Comparison of ENCODE assay signal across 34 cellular contexts in genomic region chr7:11810043-11810625, GRCh38. TPM values are rescaled to one million over a fixed set of nuclear protein-coding genes. Genes with fewer than 3 reads are reported as not detected.
"Had no signal": no experiment of that assay in that cellular context is flagged by ENCODE, and none has a peak within 500 bp of the region (broad histone marks: within the 10 kb centered on the region; RNA-seq: fewer than 3 reads in every experiment).

No MANE protein-coding gene starts in this region.

- H3K9ac ChIP-seq: KMS-11, SK-N-SH had no signal

- H3K36me3 Mint-ChIP-seq: activated CD8-positive, alpha-beta memory T cell treated with anti-CD3 and anti-CD28 coated beads, Interleukin-2, amount 10 ng/mL, durations not matched to agents 7 days and 5 days; activated naive CD8-positive, alpha-beta T cell treated with anti-CD3 and anti-CD28 coated beads, Interleukin-2, amount 10 ng/mL, durations not matched to agents 7 days and 5 days had no signal

- H3K4me2 ChIP-seq: KMS-11, SK-N-SH had no signal

- FAIRE-seq: TTC549 had no signal

- H3K9me3 Mint-ChIP-seq: activated B cell treated with CpG ODN at 0.5 μM for 24 hours; activated CD4-positive, alpha-beta memory T cell treated with anti-CD3 and anti-CD28 coated beads, Interleukin-2, amount 10 ng/mL, durations not matched to agents 7 days and 5 days; activated naive CD8-positive, alpha-beta T cell treated with anti-CD3 and anti-CD28 coated beads, Interleukin-2, amount 10 ng/mL, durations not matched to agents 7 days and 5 days; activated T-helper 17 cell treated with anti-CD3 and anti-CD28 coated beads, Interleukin-2, amount 50 U/mL, for 72 hours; T-helper 1 cell treated with Interleukin-12 subunit alpha and Interleukin-12 subunit beta and Interleukin-4 antibody, amounts not matched to agents 30 μg/mL and 1 μg/mL, for 36 hours; T-helper 2 cell treated with Interferon-gamma antibody and Interleukin-4, amounts not matched to agents 5 μg/mL and 100 μg/mL, for 36 hours had no signal

- H3K4me3 Mint-ChIP-seq: activated B cell treated with CpG ODN at 0.5 μM for 24 hours; activated CD4-positive, alpha-beta memory T cell treated with anti-CD3 and anti-CD28 coated beads, Interleukin-2, amount 10 ng/mL, durations not matched to agents 7 days and 5 days; activated CD8-positive, alpha-beta memory T cell treated with anti-CD3 and anti-CD28 coated beads, Interleukin-2, amount 10 ng/mL, durations not matched to agents 7 days and 5 days; activated naive CD8-positive, alpha-beta T cell treated with anti-CD3 and anti-CD28 coated beads, Interleukin-2, amount 10 ng/mL, durations not matched to agents 7 days and 5 days; activated T-helper 17 cell treated with anti-CD3 and anti-CD28 coated beads, Interleukin-2, amount 50 U/mL, for 72 hours; T-helper 1 cell treated with Interleukin-12 subunit alpha and Interleukin-12 subunit beta and Interleukin-4 antibody, amounts not matched to agents 30 μg/mL and 1 μg/mL, for 36 hours; T-helper 2 cell treated with Interferon-gamma antibody and Interleukin-4, amounts not matched to agents 5 μg/mL and 100 μg/mL, for 36 hours had no signal

- H3K9me3 ChIP-seq: ascending aorta, Peyer's patch, SJSA1, SK-N-SH had no signal

- H3K27me3 ChIP-seq: ascending aorta, Peyer's patch had no signal

- ATAC-seq: activated CD8-positive, alpha-beta memory T cell treated with anti-CD3 and anti-CD28 coated beads, Interleukin-2, amount 10 ng/mL, durations not matched to agents 7 days and 5 days; activated T-helper 17 cell treated with anti-CD3 and anti-CD28 coated beads, Interleukin-2, amount 50 U/mL, for 72 hours had no signal

- H3K27me3 Mint-ChIP-seq: activated B cell treated with CpG ODN at 0.5 μM for 24 hours; activated CD4-positive, alpha-beta memory T cell treated with anti-CD3 and anti-CD28 coated beads, Interleukin-2, amount 10 ng/mL, durations not matched to agents 7 days and 5 days; activated CD8-positive, alpha-beta memory T cell treated with anti-CD3 and anti-CD28 coated beads, Interleukin-2, amount 10 ng/mL, durations not matched to agents 7 days and 5 days; activated naive CD8-positive, alpha-beta T cell treated with anti-CD3 and anti-CD28 coated beads, Interleukin-2, amount 10 ng/mL, durations not matched to agents 7 days and 5 days; activated T-helper 17 cell treated with anti-CD3 and anti-CD28 coated beads, Interleukin-2, amount 50 U/mL, for 72 hours had no signal

- H3K4me1 Mint-ChIP-seq: activated B cell treated with CpG ODN at 0.5 μM for 24 hours; activated CD4-positive, alpha-beta memory T cell treated with anti-CD3 and anti-CD28 coated beads, Interleukin-2, amount 10 ng/mL, durations not matched to agents 7 days and 5 days; activated CD8-positive, alpha-beta memory T cell treated with anti-CD3 and anti-CD28 coated beads, Interleukin-2, amount 10 ng/mL, durations not matched to agents 7 days and 5 days; activated naive CD8-positive, alpha-beta T cell treated with anti-CD3 and anti-CD28 coated beads, Interleukin-2, amount 10 ng/mL, durations not matched to agents 7 days and 5 days; activated T-helper 17 cell treated with anti-CD3 and anti-CD28 coated beads, Interleukin-2, amount 50 U/mL, for 72 hours had no signal

- H3K4me1 ChIP-seq: ascending aorta, Peyer's patch, SJSA1 had no signal

- H3K4me3 ChIP-seq: ascending aorta, Peyer's patch, SJSA1 had no signal

- DNase-seq: activated B cell treated with CpG ODN at 0.5 μM for 24 hours; activated CD4-positive, alpha-beta memory T cell treated with anti-CD3 and anti-CD28 coated beads, Interleukin-2, amount 10 ng/mL, durations not matched to agents 7 days and 5 days; activated CD4-positive, alpha-beta T cell treated with anti-CD3 and anti-CD28 coated beads for 4 hours; activated CD4-positive, alpha-beta T cell treated with anti-CD3 and anti-CD28 coated beads, Interleukin-2, amount 50 U/mL, for 1 hour; activated CD4-positive, CD25-positive, alpha-beta regulatory T cell treated with anti-CD3 and anti-CD28 coated beads, Interleukin-2, amount 50 U/mL, for 72 hours; activated CD8-positive, alpha-beta memory T cell treated with anti-CD3 and anti-CD28 coated beads for 24 hours; activated CD8-positive, alpha-beta memory T cell treated with anti-CD3 and anti-CD28 coated beads, Interleukin-2, amount 10 ng/mL, durations not matched to agents 7 days and 5 days; activated CD8-positive, alpha-beta memory T cell treated with anti-CD3 and anti-CD28 coated beads, Interleukin-2, amount 50 U/mL, for 48 hours; activated effector memory CD4-positive, alpha-beta T cell treated with anti-CD3 and anti-CD28 coated beads, Interleukin-2, amount 50 U/mL, for 16 hours; activated naive CD4-positive, alpha-beta T cell; activated naive CD4-positive, alpha-beta T cell treated with anti-CD3 and anti-CD28 coated beads, Interleukin-2, amount 50 U/mL, for 16 hours; activated naive CD8-positive, alpha-beta T cell treated with anti-CD3 and anti-CD28 coated beads, Interleukin-2, amount 10 ng/mL, durations not matched to agents 7 days and 5 days; activated T-cell treated with anti-CD3 and anti-CD28 coated beads, Interleukin-2, amount 50 U/mL, for 48 hours; amygdala; MM.1S; MV-4-11; NCI-H1092; NCI-H1436 treated with DMSO at 0.1 percent for 48 hours; NCI-H187; NCI-H2029 treated with DMSO at 0.1 percent for 48 hours; NCI-H2107; NCI-H345; NCI-H524 treated with DMSO at 0.1 percent for 48 hours; Peyer's patch; RPMI8226; SHP77 treated with DMSO at 0.1 percent for 48 hours; SK-N-SH had no signal

- H3K27ac Mint-ChIP-seq: activated B cell treated with CpG ODN at 0.5 μM for 24 hours; activated CD4-positive, alpha-beta memory T cell treated with anti-CD3 and anti-CD28 coated beads, Interleukin-2, amount 10 ng/mL, durations not matched to agents 7 days and 5 days; activated CD8-positive, alpha-beta memory T cell treated with anti-CD3 and anti-CD28 coated beads, Interleukin-2, amount 10 ng/mL, durations not matched to agents 7 days and 5 days; activated naive CD8-positive, alpha-beta T cell treated with anti-CD3 and anti-CD28 coated beads, Interleukin-2, amount 10 ng/mL, durations not matched to agents 7 days and 5 days; activated T-helper 17 cell treated with anti-CD3 and anti-CD28 coated beads, Interleukin-2, amount 50 U/mL, for 72 hours; T-helper 1 cell treated with Interleukin-12 subunit alpha and Interleukin-12 subunit beta and Interleukin-4 antibody, amounts not matched to agents 30 μg/mL and 1 μg/mL, for 36 hours; T-helper 2 cell treated with Interferon-gamma antibody and Interleukin-4, amounts not matched to agents 5 μg/mL and 100 μg/mL, for 36 hours had no signal

- H3K36me3 ChIP-seq: ascending aorta, Peyer's patch, SJSA1 had no signal

- H3K27ac ChIP-seq: ascending aorta, KMS-11, Peyer's patch, SJSA1 had no signal

RNA-seq across cellular contexts. Expression of gene THSD7A, which starts 21.9 kb away (rescaled TPM):
- total RNA-seq: activated B cell treated with CpG ODN at 0.5 μM for 24 hours; activated CD4-positive, alpha-beta memory T cell treated with anti-CD3 and anti-CD28 coated beads, Interleukin-2, amount 10 ng/mL, durations not matched to agents 7 days and 5 days; activated CD8-positive, alpha-beta memory T cell treated with anti-CD3 and anti-CD28 coated beads, Interleukin-2, amount 10 ng/mL, durations not matched to agents 7 days and 5 days; activated naive CD8-positive, alpha-beta T cell treated with anti-CD3 and anti-CD28 coated beads, Interleukin-2, amount 10 ng/mL, durations not matched to agents 7 days and 5 days; SJSA1 had no signal
